In genomic region chr15:74378853-74379252, GRCh38 we compare ENCODE assay signal across 10 cellular contexts. TPM values are rescaled to one million over a fixed set of nuclear protein-coding genes. Genes with fewer than 3 reads are reported as not detected.
DNase-seq lines count a peak whose midpoint lies in the region; ATAC-seq and TF ChIP-seq lines count a peak whose summit lies in the region.
"Had no signal": no experiment of that assay in that cellular context is flagged by ENCODE, and none has a peak within 500 bp of the region (broad histone marks: within the 10 kb centered on the region; RNA-seq: fewer than 3 reads in every experiment).

No MANE protein-coding gene starts in this region.

- H3K4me3 ChIP-seq in WERI-Rb-1 (ENCODE audit: low read depth, low read length): no peak overlapping the region
- H3K4me3 ChIP-seq: esophagus muscularis mucosa had no signal

- H3K9me3 Mint-ChIP-seq in activated T-helper 17 cell treated with anti-CD3 and anti-CD28 coated beads, Interleukin-2, amount 50 U/mL, for 72 hours: no peaks in the 10 kb centered on the region
- H3K9me3 Mint-ChIP-seq: CD8-positive, alpha-beta memory T cell had no signal

- TF ChIP-seq CTCF in WERI-Rb-1 (IDR thresholded peaks at IDR 0.05; ENCODE audit: low read depth, low read length): no peak

- no peaks in the 10 kb centered on the region for H3K36me3 ChIP-seq in WERI-Rb-1
- H3K36me3 ChIP-seq: esophagus muscularis mucosa had no signal

- ATAC-seq in activated T-helper 17 cell treated with anti-CD3 and anti-CD28 coated beads, Interleukin-2, amount 50 U/mL, for 72 hours (replicated peaks): peak; percentile 28
- ATAC-seq in GM18873 (IDR thresholded peaks at IDR 0.05; ENCODE audit: low FRiP score, unreplicated experiment): no peak

- no peaks in the 10 kb centered on the region for H3K36me3 Mint-ChIP-seq in activated T-helper 17 cell treated with anti-CD3 and anti-CD28 coated beads, Interleukin-2, amount 50 U/mL, for 72 hours (ENCODE audit: low read depth)
- H3K36me3 Mint-ChIP-seq: CD8-positive, alpha-beta memory T cell had no signal

- H3K27ac Mint-ChIP-seq in activated T-helper 17 cell treated with anti-CD3 and anti-CD28 coated beads, Interleukin-2, amount 50 U/mL, for 72 hours: peak overlapping the region; percentile 71
- H3K27ac Mint-ChIP-seq: CD8-positive, alpha-beta memory T cell had no signal

- no peaks in the 10 kb centered on the region for H3K9me3 ChIP-seq in WERI-Rb-1 (ENCODE audit: severe bottlenecking)
- H3K9me3 ChIP-seq: esophagus muscularis mucosa had no signal

- H3K27me3 Mint-ChIP-seq in activated T-helper 17 cell treated with anti-CD3 and anti-CD28 coated beads, Interleukin-2, amount 50 U/mL, for 72 hours: no peaks in the 10 kb centered on the region

- DNase-seq in stimulated activated naive CD4-positive, alpha-beta T cell treated with Interleukin-2 at 50 U/mL for 16 hours (lab: John Stamatoyannopoulos, UW): peak; percentile 68
- no peak for DNase-seq in stimulated activated naive CD4-positive, alpha-beta T cell (lab: John Stamatoyannopoulos, UW)
- DNase-seq in iris pigment epithelial cell (ENCODE audit: low read depth) (peak; percentile 44), NCI-H1436 treated with DMSO at 0.1 percent for 48 hours (lab: John Stamatoyannopoulos, UW) (no peak), cardiac septum (ENCODE audit: low spot score) (no peak), WERI-Rb-1 (no peak)

- intact Hi-C loops in cardiac septum (cut with DNase I): no loop called here

- H3K4me1 Mint-ChIP-seq in activated T-helper 17 cell treated with anti-CD3 and anti-CD28 coated beads, Interleukin-2, amount 50 U/mL, for 72 hours: peaks cover 28% of the 10 kb centered on the region

- no peak overlapping the region for H3K27ac ChIP-seq in WERI-Rb-1
- H3K27ac ChIP-seq: esophagus muscularis mucosa had no signal

- no peaks in the 10 kb centered on the region for H3K27me3 ChIP-seq in WERI-Rb-1 (ENCODE audit: insufficient read depth, low read depth, severe bottlenecking)

- H3K4me3 Mint-ChIP-seq in activated T-helper 17 cell treated with anti-CD3 and anti-CD28 coated beads, Interleukin-2, amount 50 U/mL, for 72 hours: peak overlapping the region; percentile 62
- H3K4me3 Mint-ChIP-seq: CD8-positive, alpha-beta memory T cell had no signal

RNA-seq across cellular contexts. Expression of gene CYP11A1, which starts 11.4 kb away (rescaled TPM):
- not detected for total RNA-seq in activated T-helper 17 cell treated with anti-CD3 and anti-CD28 coated beads, Interleukin-2, amount 50 U/mL, for 72 hours
- 2.5 TPM for total RNA-seq in cardiac septum
- total RNA-seq: CD8-positive, alpha-beta memory T cell had no signal

RNA-seq across cellular contexts. Expression of gene SEMA7A, which starts 54.9 kb away (rescaled TPM):
- 10 to 100 TPM; 11.7 to 44.9 TPM for total RNA-seq in activated T-helper 17 cell treated with anti-CD3 and anti-CD28 coated beads, Interleukin-2, amount 50 U/mL, for 72 hours
- total RNA-seq in cardiac septum: 1.5 TPM

Comparison
In these comparisons a context has a peak if more than half of its experiments do, and no peak if none do; other contexts are left out.
1. DNase-seq: peak in stimulated activated naive CD4-positive, alpha-beta T cell treated with Interleukin-2 at 50 U/mL for 16 hours (single experiment) and iris pigment epithelial cell (single experiment); none in stimulated activated naive CD4-positive, alpha-beta T cell (0 of 6), NCI-H1436 treated with DMSO at 0.1 percent for 48 hours (single experiment), cardiac septum (single experiment) and WERI-Rb-1 (single experiment).